In the genomic region with DNA sequence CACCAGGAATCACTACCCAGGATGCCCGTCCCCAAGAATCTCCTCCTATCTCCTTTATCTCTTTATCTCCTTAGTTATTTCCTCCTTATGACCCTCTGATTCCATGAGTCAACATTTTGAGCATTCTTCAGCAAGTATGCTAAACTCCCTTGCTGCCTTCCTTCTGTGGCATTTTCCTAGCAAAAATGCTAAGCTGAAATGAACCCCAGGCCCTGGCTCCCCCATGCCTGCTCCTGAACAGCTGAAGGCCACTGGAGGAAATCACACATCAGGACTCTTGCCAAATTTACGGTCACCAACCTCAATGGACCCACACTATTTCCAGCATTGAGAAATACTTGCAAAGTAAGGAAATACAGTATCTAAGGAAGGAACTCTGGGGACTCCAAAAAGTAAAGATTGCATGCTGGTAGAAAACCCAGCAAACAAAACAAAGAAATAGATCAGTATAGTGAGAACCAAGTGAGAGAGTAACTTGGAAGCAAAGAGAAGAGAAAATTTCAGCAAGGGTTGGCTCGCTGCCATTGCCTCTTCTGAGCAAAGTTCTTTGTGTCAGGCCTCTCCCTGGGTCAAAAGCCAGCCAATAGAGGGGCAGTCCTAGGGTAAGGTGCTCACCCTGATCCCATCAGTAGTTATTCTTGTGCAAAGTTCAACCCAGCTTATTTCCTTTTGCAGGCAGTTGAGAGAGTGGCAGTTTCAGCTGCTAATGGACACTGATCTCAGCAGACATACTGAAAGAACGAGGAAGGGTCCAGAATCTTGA, we compare ENCODE assay signal across 1 cellular context.
A peak's percentile ranks its signal among the peaks of the same experiment; 100 is the strongest.
TF ChIP-seq lines count a peak whose summit lies in the region.

No MANE protein-coding gene starts in this region.

TF ChIP-seq in SK-N-SH, 30 proteins besides CTCF, POLR2A, EP300 and RAD21 (continued from another document):
- TF ChIP-seq, protein P1, sequence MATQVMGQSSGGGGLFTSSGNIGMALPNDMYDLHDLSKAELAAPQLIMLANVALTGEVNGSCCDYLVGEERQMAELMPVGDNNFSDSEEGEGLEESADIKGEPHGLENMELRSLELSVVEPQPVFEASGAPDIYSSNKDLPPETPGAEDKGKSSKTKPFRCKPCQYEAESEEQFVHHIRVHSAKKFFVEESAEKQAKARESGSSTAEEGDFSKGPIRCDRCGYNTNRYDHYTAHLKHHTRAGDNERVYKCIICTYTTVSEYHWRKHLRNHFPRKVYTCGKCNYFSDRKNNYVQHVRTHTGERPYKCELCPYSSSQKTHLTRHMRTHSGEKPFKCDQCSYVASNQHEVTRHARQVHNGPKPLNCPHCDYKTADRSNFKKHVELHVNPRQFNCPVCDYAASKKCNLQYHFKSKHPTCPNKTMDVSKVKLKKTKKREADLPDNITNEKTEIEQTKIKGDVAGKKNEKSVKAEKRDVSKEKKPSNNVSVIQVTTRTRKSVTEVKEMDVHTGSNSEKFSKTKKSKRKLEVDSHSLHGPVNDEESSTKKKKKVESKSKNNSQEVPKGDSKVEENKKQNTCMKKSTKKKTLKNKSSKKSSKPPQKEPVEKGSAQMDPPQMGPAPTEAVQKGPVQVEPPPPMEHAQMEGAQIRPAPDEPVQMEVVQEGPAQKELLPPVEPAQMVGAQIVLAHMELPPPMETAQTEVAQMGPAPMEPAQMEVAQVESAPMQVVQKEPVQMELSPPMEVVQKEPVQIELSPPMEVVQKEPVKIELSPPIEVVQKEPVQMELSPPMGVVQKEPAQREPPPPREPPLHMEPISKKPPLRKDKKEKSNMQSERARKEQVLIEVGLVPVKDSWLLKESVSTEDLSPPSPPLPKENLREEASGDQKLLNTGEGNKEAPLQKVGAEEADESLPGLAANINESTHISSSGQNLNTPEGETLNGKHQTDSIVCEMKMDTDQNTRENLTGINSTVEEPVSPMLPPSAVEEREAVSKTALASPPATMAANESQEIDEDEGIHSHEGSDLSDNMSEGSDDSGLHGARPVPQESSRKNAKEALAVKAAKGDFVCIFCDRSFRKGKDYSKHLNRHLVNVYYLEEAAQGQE (IDR thresholded peaks at IDR 0.05; ENCODE audit: low read depth, low read length): no peak
- TF ChIP-seq, protein P2, sequence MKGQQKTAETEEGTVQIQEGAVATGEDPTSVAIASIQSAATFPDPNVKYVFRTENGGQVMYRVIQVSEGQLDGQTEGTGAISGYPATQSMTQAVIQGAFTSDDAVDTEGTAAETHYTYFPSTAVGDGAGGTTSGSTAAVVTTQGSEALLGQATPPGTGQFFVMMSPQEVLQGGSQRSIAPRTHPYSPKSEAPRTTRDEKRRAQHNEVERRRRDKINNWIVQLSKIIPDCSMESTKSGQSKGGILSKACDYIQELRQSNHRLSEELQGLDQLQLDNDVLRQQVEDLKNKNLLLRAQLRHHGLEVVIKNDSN (IDR thresholded peaks at IDR 0.05; ENCODE audit: borderline replicate concordance, low read depth): no peak
- TF ChIP-seq SIN3A (IDR thresholded peaks at IDR 0.05; ENCODE audit: borderline replicate concordance, low read depth, low read length) (no peak), GABPA (IDR thresholded peaks at IDR 0.05; ENCODE audit: low read depth) (no peak), SMC3 (IDR thresholded peaks at IDR 0.05; ENCODE audit: low read depth, low read length) (no peak), ELF1 (IDR thresholded peaks at IDR 0.05) (no peak), YY1 (IDR thresholded peaks at IDR 0.05; ENCODE audit: low read depth) (no peak), GATA2 (CRISPR knock-in tag; IDR thresholded peaks at IDR 0.05) (no peak), TAF1 (IDR thresholded peaks at IDR 0.05; ENCODE audit: borderline replicate concordance, low read depth, low read length) (no peak), CHD2 (IDR thresholded peaks at IDR 0.05; ENCODE audit: low read length, partially characterized antibody) (no peak), FOXM1 (IDR thresholded peaks at IDR 0.05; ENCODE audit: low read depth) (no peak), RXRA (IDR thresholded peaks at IDR 0.05; ENCODE audit: borderline replicate concordance, low read depth) (peak; percentile 68), MEF2A (IDR thresholded peaks at IDR 0.05; ENCODE audit: borderline replicate concordance, low read depth) (no peak), FOXJ3 (CRISPR knock-in tag; IDR thresholded peaks at IDR 0.05) (no peak), JUND (IDR thresholded peaks at IDR 0.05) (peak; percentile 82)
- TF ChIP-seq, protein P3, sequence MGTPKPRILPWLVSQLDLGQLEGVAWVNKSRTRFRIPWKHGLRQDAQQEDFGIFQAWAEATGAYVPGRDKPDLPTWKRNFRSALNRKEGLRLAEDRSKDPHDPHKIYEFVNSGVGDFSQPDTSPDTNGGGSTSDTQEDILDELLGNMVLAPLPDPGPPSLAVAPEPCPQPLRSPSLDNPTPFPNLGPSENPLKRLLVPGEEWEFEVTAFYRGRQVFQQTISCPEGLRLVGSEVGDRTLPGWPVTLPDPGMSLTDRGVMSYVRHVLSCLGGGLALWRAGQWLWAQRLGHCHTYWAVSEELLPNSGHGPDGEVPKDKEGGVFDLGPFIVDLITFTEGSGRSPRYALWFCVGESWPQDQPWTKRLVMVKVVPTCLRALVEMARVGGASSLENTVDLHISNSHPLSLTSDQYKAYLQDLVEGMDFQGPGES (IDR thresholded peaks at IDR 0.05; ENCODE audit: low read depth, low read length): no peak
- TF ChIP-seq, protein P4, sequence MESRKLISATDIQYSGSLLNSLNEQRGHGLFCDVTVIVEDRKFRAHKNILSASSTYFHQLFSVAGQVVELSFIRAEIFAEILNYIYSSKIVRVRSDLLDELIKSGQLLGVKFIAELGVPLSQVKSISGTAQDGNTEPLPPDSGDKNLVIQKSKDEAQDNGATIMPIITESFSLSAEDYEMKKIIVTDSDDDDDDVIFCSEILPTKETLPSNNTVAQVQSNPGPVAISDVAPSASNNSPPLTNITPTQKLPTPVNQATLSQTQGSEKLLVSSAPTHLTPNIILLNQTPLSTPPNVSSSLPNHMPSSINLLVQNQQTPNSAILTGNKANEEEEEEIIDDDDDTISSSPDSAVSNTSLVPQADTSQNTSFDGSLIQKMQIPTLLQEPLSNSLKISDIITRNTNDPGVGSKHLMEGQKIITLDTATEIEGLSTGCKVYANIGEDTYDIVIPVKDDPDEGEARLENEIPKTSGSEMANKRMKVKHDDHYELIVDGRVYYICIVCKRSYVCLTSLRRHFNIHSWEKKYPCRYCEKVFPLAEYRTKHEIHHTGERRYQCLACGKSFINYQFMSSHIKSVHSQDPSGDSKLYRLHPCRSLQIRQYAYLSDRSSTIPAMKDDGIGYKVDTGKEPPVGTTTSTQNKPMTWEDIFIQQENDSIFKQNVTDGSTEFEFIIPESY (IDR thresholded peaks at IDR 0.05; ENCODE audit: borderline replicate concordance, low read depth): no peak
